20 cellular contexts compared by ENCODE assay signal in genomic region chr14:104388011-104388521, GRCh38.
DNase-seq lines count a peak whose midpoint lies in the region; ATAC-seq and TF ChIP-seq lines count a peak whose summit lies in the region.
"Had no signal": no experiment of that assay in that cellular context is flagged by ENCODE, and none has a peak within 500 bp of the region (broad histone marks: within the 10 kb centered on the region; RNA-seq: fewer than 3 reads in every experiment).

No MANE protein-coding gene starts in this region.

- no peaks in the 10 kb centered on the region for H3K9me3 Mint-ChIP-seq in activated naive CD8-positive, alpha-beta T cell treated with anti-CD3 and anti-CD28 coated beads, Interleukin-2, amount 10 ng/mL, durations not matched to agents 7 days and 5 days
- no peaks in the 10 kb centered on the region for H3K9me3 Mint-ChIP-seq in activated naive CD8-positive, alpha-beta T cell treated with anti-CD3 and anti-CD28 coated beads, Interleukin-2, amount 50 U/mL, for 24 hours
- no peaks in the 10 kb centered on the region; a peak in 1 of 5 replicates for H3K9me3 Mint-ChIP-seq in H9

- H3K27me3 Mint-ChIP-seq in activated naive CD8-positive, alpha-beta T cell treated with anti-CD3 and anti-CD28 coated beads, Interleukin-2, amount 10 ng/mL, durations not matched to agents 7 days and 5 days = peaks cover 1% of the 10 kb centered on the region
- H3K27me3 Mint-ChIP-seq in activated naive CD8-positive, alpha-beta T cell treated with anti-CD3 and anti-CD28 coated beads, Interleukin-2, amount 50 U/mL, for 24 hours = no peaks in the 10 kb centered on the region
- H3K27me3 Mint-ChIP-seq in H9 (ENCODE audit: low read depth) = no peaks in the 10 kb centered on the region

- no peak overlapping the region for H2BK12ac ChIP-seq in H9 (ENCODE audit: insufficient read length, low read depth, low read length)

- no peak overlapping the region for H3K27ac Mint-ChIP-seq in activated naive CD8-positive, alpha-beta T cell treated with anti-CD3 and anti-CD28 coated beads, Interleukin-2, amount 10 ng/mL, durations not matched to agents 7 days and 5 days
- H3K27ac Mint-ChIP-seq in activated naive CD8-positive, alpha-beta T cell treated with anti-CD3 and anti-CD28 coated beads, Interleukin-2, amount 50 U/mL, for 24 hours = no peak overlapping the region
- H3K27ac Mint-ChIP-seq in H9 = peak overlapping the region in 1 of 3 experiments; percentile 72; a peak in 1 of 7 replicates

- TF ChIP-seq POLR2A in testis (IDR thresholded peaks at IDR 0.05) = no peak

- no peak overlapping the region for H3K4me3 ChIP-seq in left lung
- no peak overlapping the region for H3K4me3 ChIP-seq in testis
- H3K4me3 ChIP-seq: lower lobe of right lung, SJSA1 had no signal

- no peak overlapping the region for H3K9ac ChIP-seq in H9 (ENCODE audit: extremely low read depth, insufficient read length, low read length)

- no CpG with 5 or more reads among the region's 28 CpGs for WGBS in H9 (ENCODE audit: extremely low coverage, insufficient read length, low lambda C conversion rate)
- WGBS in testis, 2 donors = 86 to 91% methylated on average over 19 to 28 of the region's 28 CpGs

- H3K4ac ChIP-seq in H9 (ENCODE audit: low read depth, low read length) = no peak overlapping the region

- no peak overlapping the region; the same call in 1 of the 2 replicates for H3K14ac ChIP-seq in H9 (ENCODE audit: insufficient read depth, low read length)

- H4K5ac ChIP-seq in H9 (ENCODE audit: insufficient read length, low read depth, low read length) = no peak overlapping the region

- no peak overlapping the region for H3K18ac ChIP-seq in H9 (ENCODE audit: insufficient read length, low read depth, low read length)

- ATAC-seq in activated naive CD8-positive, alpha-beta T cell treated with anti-CD3 and anti-CD28 coated beads, Interleukin-2, amount 10 ng/mL, durations not matched to agents 7 days and 5 days (ENCODE audit: low read depth) = no peak
- ATAC-seq in activated naive CD8-positive, alpha-beta T cell treated with anti-CD3 and anti-CD28 coated beads, Interleukin-2, amount 50 U/mL, for 24 hours = no peak
- ATAC-seq in left lung = no peak
- ATAC-seq in HG02870 (IDR thresholded peaks at IDR 0.05; ENCODE audit: unreplicated experiment) = no peak
- no peak for ATAC-seq in HG02884 (IDR thresholded peaks at IDR 0.05; ENCODE audit: unreplicated experiment)
- ATAC-seq: esophagus mucosa, lower lobe of right lung had no signal

- no peak overlapping the region for H3K27ac ChIP-seq in H9 (ENCODE audit: insufficient read length, low read depth, low read length)
- H3K27ac ChIP-seq in left lung = no peak overlapping the region
- H3K27ac ChIP-seq in testis = no peak overlapping the region
- H3K27ac ChIP-seq: lower lobe of right lung, SJSA1 had no signal

- no peaks in the 10 kb centered on the region for H3K36me3 Mint-ChIP-seq in activated naive CD8-positive, alpha-beta T cell treated with anti-CD3 and anti-CD28 coated beads, Interleukin-2, amount 10 ng/mL, durations not matched to agents 7 days and 5 days
- H3K36me3 Mint-ChIP-seq in activated naive CD8-positive, alpha-beta T cell treated with anti-CD3 and anti-CD28 coated beads, Interleukin-2, amount 50 U/mL, for 24 hours (ENCODE audit: low read depth) = no peaks in the 10 kb centered on the region
- H3K36me3 Mint-ChIP-seq in H9 (ENCODE audit: insufficient read depth in 1 of 3, low read depth in 3 of 3) = no peaks in the 10 kb centered on the region

- H2BK120ac ChIP-seq in H9 (ENCODE audit: low read depth, low read length, poor library complexity, severe bottlenecking) = no peak overlapping the region

- H3K79me2 ChIP-seq in H9 (ENCODE audit: insufficient read depth, low read length) = no peaks in the 10 kb centered on the region

- H4K91ac ChIP-seq in H9 (ENCODE audit: insufficient read length, low read depth, low read length) = no peak overlapping the region

- no peak overlapping the region for H4K8ac ChIP-seq in H9 (replicated peaks; ENCODE audit: insufficient read length, low read depth, low read length)

- no peak overlapping the region for H2BK20ac ChIP-seq in H9 (ENCODE audit: low read depth, low read length, poor library complexity, severe bottlenecking)

- H2BK5ac ChIP-seq in H9 (ENCODE audit: insufficient read length, low read length) = no peak overlapping the region

- H3K23me2 ChIP-seq in H9 (ENCODE audit: insufficient read length, low read depth, low read length, poor library complexity, severe bottlenecking) = no peaks in the 10 kb centered on the region

- TF ChIP-seq CTCF in H9 (conservative IDR thresholded peaks at IDR 0.05) = no peak
- TF ChIP-seq CTCF in left lung (IDR thresholded peaks at IDR 0.05) = no peak
- no peak for TF ChIP-seq CTCF in testis (IDR thresholded peaks at IDR 0.05)

- no peaks in the 10 kb centered on the region for H3K4me1 ChIP-seq in H9 (ENCODE audit: insufficient read depth, low read length)
- no peaks in the 10 kb centered on the region for H3K4me1 ChIP-seq in left lung
- H3K4me1 ChIP-seq in testis = no peaks in the 10 kb centered on the region
- H3K4me1 ChIP-seq: SJSA1 had no signal

- DNase-seq in activated naive CD8-positive, alpha-beta T cell treated with anti-CD3 and anti-CD28 coated beads, Interleukin-2, amount 10 ng/mL, durations not matched to agents 7 days and 5 days = peak; percentile 20
- DNase-seq in activated naive CD8-positive, alpha-beta T cell treated with anti-CD3 and anti-CD28 coated beads, Interleukin-2, amount 50 U/mL, for 24 hours = no peak
- DNase-seq in H9 (peak; percentile 18), left lung (peak; percentile 24 to 57), testis (peak; percentile 9), NCI-H1436 (lab: John Stamatoyannopoulos, UW) (no peak)
- DNase-seq: activated CD4-positive, alpha-beta T cell treated with anti-CD3 and anti-CD28 coated beads for 4 hours; DMS53; effector CD8-positive, alpha-beta T cell; foreskin melanocyte; GDM1; HCEC 1CT; hippocampal formation; IMR-90; lower lobe of right lung; NCI-H1105 treated with DMSO at 0.1 percent for 48 hours had no signal

- H3K36me3 ChIP-seq in left lung (no peaks in the 10 kb centered on the region), testis (ENCODE audit: low read depth, missing control alignments) (no peaks in the 10 kb centered on the region)
- H3K36me3 ChIP-seq: lower lobe of right lung, SJSA1 had no signal

- H2BK15ac ChIP-seq in H9 (ENCODE audit: low read depth, low read length) = no peak overlapping the region

- intact Hi-C loops in left lung (cut with DNase I) = no loop called here
- intact Hi-C loops in testis (cut with DNase I; ENCODE audit: low total_unique reads) = no loop called here

- H3K4me2 ChIP-seq in H9 (ENCODE audit: insufficient read depth, insufficient read length, low read length) = no peak overlapping the region

- no peaks in the 10 kb centered on the region for H3K79me1 ChIP-seq in H9 (ENCODE audit: insufficient read depth, low read depth, low read length, poor library complexity, severe bottlenecking)

- H2AFZ ChIP-seq in H9 (ENCODE audit: low read length) = no peak overlapping the region

- H3K9me3 ChIP-seq in H9 (ENCODE audit: control insufficient read depth, low read depth, low read length) = no peaks in the 10 kb centered on the region
- no peaks in the 10 kb centered on the region for H3K9me3 ChIP-seq in left lung
- H3K9me3 ChIP-seq in testis = no peaks in the 10 kb centered on the region
- H3K9me3 ChIP-seq: lower lobe of right lung, SJSA1 had no signal

- POLR2A ChIA-PET in activated naive CD8-positive, alpha-beta T cell treated with anti-CD3 and anti-CD28 coated beads, Interleukin-2, amount 10 ng/mL, durations not matched to agents 7 days and 5 days (lab: Charles Lee) = no interaction called here

- H3K23ac ChIP-seq in H9 (ENCODE audit: insufficient read length, low read depth, low read length) = no peak overlapping the region

- no peaks in the 10 kb centered on the region for H4K20me1 ChIP-seq in H9 (ENCODE audit: control insufficient read depth, insufficient read depth, insufficient read length)

- no peak overlapping the region for H3K4me3 Mint-ChIP-seq in activated naive CD8-positive, alpha-beta T cell treated with anti-CD3 and anti-CD28 coated beads, Interleukin-2, amount 10 ng/mL, durations not matched to agents 7 days and 5 days
- no peak overlapping the region for H3K4me3 Mint-ChIP-seq in activated naive CD8-positive, alpha-beta T cell treated with anti-CD3 and anti-CD28 coated beads, Interleukin-2, amount 50 U/mL, for 24 hours
- H3K4me3 Mint-ChIP-seq in H9 = no peak overlapping the region

- no peak overlapping the region for H3K56ac ChIP-seq in H9 (ENCODE audit: insufficient read length, low read depth, low read length)

- H3T11ph ChIP-seq in H9 (ENCODE audit: low read length) = no peak overlapping the region

- H3K27me3 ChIP-seq in H9 (ENCODE audit: insufficient read depth, low read length) (no peaks in the 10 kb centered on the region), left lung (peaks cover 0 to 19% of the 10 kb centered on the region in 2 donors), testis (no peaks in the 10 kb centered on the region)

- H2AK5ac ChIP-seq in H9 (ENCODE audit: insufficient read length, low read length) = no peak overlapping the region

- H3K4me1 Mint-ChIP-seq in activated naive CD8-positive, alpha-beta T cell treated with anti-CD3 and anti-CD28 coated beads, Interleukin-2, amount 10 ng/mL, durations not matched to agents 7 days and 5 days = peaks cover 21% of the 10 kb centered on the region
- peaks cover 45% of the 10 kb centered on the region for H3K4me1 Mint-ChIP-seq in activated naive CD8-positive, alpha-beta T cell treated with anti-CD3 and anti-CD28 coated beads, Interleukin-2, amount 50 U/mL, for 24 hours
- peaks cover 11 to 31% of the 10 kb centered on the region in 2 experiments for H3K4me1 Mint-ChIP-seq in H9

Comparison
In these comparisons a context has a peak if more than half of its experiments do, and no peak if none do; other contexts are left out.
1. DNase-seq: peak in activated naive CD8-positive, alpha-beta T cell treated with anti-CD3 and anti-CD28 coated beads, Interleukin-2, amount 10 ng/mL, durations not matched to agents 7 days and 5 days (single experiment), H9 (single experiment), left lung (2 of 2) and testis (single experiment); none in activated naive CD8-positive, alpha-beta T cell treated with anti-CD3 and anti-CD28 coated beads, Interleukin-2, amount 50 U/mL, for 24 hours (single experiment) and NCI-H1436 (single experiment).